1 cellular context compared by ENCODE assay signal in the genomic region with DNA sequence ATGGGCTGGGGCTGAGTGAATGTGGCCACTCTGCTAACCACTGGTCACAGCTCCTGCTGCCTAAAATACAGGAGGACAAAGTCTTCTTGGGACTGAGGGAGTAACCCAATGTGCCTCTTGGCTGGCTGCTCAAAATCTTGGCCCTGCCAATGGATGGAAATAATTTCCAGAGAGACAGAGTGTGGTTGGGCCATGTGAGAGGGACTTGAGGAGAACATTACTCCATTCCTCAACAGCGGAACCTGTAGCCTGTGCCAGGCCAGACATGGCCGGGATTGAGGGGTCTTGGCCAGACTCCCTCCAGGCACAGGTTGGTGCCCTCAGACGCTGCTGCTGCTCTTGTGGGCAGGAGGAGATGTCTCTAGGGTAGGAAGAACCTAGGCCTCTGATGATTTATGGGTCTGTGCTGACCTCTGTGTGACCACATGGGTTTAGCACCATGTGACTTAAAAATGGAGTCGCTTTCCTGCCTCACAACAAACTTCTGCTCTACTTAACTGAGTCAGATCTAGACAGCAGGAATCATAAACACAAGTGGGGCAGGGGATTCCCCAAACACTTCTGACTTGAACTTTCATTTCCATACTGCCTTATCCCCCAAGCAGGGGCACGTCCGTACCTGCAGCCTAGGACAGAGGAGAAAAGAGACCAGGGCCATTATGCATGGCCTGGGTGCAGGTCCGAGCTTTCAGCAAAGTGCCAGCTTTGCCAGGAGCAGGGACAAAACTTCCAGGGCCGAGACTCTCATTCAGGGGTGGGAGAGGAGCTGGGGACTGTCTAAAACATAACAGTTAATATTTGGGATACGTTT.
TF ChIP-seq lines count a peak whose summit lies in the region.

No MANE protein-coding gene starts in this region.

TF ChIP-seq in GM12878, 131 proteins besides CTCF, POLR2A, EP300 and RAD21 (continued from another document and continues in another):
- no peak for TF ChIP-seq NR2C2 (IDR thresholded peaks at IDR 0.05; ENCODE audit: borderline replicate concordance, control insufficient read depth, insufficient read length, low read depth)
- peak; percentile 80; the same call in 1 of the 3 replicates for TF ChIP-seq POU2F2 (IDR thresholded peaks at IDR 0.05; ENCODE audit: borderline replicate concordance, low read depth, low read length)
- TF ChIP-seq FOXK2 (IDR thresholded peaks at IDR 0.05) = peak; percentile 48; the same call in 1 of the 2 replicates
- TF ChIP-seq BMI1 (IDR thresholded peaks at IDR 0.05; ENCODE audit: borderline replicate concordance) = no peak
- TF ChIP-seq, protein P1, sequence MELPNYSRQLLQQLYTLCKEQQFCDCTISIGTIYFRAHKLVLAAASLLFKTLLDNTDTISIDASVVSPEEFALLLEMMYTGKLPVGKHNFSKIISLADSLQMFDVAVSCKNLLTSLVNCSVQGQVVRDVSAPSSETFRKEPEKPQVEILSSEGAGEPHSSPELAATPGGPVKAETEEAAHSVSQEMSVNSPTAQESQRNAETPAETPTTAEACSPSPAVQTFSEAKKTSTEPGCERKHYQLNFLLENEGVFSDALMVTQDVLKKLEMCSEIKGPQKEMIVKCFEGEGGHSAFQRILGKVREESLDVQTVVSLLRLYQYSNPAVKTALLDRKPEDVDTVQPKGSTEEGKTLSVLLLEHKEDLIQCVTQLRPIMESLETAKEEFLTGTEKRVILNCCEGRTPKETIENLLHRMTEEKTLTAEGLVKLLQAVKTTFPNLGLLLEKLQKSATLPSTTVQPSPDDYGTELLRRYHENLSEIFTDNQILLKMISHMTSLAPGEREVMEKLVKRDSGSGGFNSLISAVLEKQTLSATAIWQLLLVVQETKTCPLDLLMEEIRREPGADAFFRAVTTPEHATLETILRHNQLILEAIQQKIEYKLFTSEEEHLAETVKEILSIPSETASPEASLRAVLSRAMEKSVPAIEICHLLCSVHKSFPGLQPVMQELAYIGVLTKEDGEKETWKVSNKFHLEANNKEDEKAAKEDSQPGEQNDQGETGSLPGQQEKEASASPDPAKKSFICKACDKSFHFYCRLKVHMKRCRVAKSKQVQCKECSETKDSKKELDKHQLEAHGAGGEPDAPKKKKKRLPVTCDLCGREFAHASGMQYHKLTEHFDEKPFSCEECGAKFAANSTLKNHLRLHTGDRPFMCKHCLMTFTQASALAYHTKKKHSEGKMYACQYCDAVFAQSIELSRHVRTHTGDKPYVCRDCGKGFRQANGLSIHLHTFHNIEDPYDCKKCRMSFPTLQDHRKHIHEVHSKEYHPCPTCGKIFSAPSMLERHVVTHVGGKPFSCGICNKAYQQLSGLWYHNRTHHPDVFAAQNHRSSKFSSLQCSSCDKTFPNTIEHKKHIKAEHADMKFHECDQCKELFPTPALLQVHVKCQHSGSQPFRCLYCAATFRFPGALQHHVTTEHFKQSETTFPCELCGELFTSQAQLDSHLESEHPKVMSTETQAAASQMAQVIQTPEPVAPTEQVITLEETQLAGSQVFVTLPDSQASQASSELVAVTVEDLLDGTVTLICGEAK (IDR thresholded peaks at IDR 0.05; ENCODE audit: borderline replicate concordance) = no peak
- peak; percentile 60; the same call in 1 of the 2 replicates for TF ChIP-seq TAF1 (IDR thresholded peaks at IDR 0.05; ENCODE audit: borderline replicate concordance, low read depth, low read length)
- no peak for TF ChIP-seq CBX3 (IDR thresholded peaks at IDR 0.05; ENCODE audit: borderline replicate concordance, low read depth)
- TF ChIP-seq, protein P2, sequence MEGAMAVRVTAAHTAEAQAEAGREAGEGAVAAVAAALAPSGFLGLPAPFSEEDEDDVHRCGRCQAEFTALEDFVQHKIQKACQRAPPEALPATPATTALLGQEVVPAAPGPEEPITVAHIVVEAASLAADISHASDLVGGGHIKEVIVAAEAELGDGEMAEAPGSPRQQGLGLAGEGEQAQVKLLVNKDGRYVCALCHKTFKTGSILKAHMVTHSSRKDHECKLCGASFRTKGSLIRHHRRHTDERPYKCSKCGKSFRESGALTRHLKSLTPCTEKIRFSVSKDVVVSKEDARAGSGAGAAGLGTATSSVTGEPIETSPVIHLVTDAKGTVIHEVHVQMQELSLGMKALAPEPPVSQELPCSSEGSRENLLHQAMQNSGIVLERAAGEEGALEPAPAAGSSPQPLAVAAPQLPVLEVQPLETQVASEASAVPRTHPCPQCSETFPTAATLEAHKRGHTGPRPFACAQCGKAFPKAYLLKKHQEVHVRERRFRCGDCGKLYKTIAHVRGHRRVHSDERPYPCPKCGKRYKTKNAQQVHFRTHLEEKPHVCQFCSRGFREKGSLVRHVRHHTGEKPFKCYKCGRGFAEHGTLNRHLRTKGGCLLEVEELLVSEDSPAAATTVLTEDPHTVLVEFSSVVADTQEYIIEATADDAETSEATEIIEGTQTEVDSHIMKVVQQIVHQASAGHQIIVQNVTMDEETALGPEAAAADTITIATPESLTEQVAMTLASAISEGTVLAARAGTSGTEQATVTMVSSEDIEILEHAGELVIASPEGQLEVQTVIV (IDR thresholded peaks at IDR 0.05; ENCODE audit: borderline replicate concordance, partially characterized antibody) = no peak
- TF ChIP-seq SREBF2 (IDR thresholded peaks at IDR 0.05; ENCODE audit: low read length) = no peak
- TF ChIP-seq, protein P3, sequence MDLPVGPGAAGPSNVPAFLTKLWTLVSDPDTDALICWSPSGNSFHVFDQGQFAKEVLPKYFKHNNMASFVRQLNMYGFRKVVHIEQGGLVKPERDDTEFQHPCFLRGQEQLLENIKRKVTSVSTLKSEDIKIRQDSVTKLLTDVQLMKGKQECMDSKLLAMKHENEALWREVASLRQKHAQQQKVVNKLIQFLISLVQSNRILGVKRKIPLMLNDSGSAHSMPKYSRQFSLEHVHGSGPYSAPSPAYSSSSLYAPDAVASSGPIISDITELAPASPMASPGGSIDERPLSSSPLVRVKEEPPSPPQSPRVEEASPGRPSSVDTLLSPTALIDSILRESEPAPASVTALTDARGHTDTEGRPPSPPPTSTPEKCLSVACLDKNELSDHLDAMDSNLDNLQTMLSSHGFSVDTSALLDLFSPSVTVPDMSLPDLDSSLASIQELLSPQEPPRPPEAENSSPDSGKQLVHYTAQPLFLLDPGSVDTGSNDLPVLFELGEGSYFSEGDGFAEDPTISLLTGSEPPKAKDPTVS (IDR thresholded peaks at IDR 0.05; ENCODE audit: low read depth, low read length) = no peak
- TF ChIP-seq GATAD2B (conservative IDR thresholded peaks at IDR 0.05; ENCODE audit: low read depth) = peak; percentile 32; the same call in 1 of the 2 replicates
- TF ChIP-seq, protein P4, sequence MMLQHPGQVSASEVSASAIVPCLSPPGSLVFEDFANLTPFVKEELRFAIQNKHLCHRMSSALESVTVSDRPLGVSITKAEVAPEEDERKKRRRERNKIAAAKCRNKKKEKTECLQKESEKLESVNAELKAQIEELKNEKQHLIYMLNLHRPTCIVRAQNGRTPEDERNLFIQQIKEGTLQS (IDR thresholded peaks at IDR 0.05; ENCODE audit: borderline replicate concordance, extremely low read depth, low read depth, low read length) = peak; percentile 68; the same call in 1 of the 2 replicates
- TF ChIP-seq TBL1XR1 (IDR thresholded peaks at IDR 0.05; ENCODE audit: low read depth, low read length) = peak; percentile 88
- TF ChIP-seq, protein P5, sequence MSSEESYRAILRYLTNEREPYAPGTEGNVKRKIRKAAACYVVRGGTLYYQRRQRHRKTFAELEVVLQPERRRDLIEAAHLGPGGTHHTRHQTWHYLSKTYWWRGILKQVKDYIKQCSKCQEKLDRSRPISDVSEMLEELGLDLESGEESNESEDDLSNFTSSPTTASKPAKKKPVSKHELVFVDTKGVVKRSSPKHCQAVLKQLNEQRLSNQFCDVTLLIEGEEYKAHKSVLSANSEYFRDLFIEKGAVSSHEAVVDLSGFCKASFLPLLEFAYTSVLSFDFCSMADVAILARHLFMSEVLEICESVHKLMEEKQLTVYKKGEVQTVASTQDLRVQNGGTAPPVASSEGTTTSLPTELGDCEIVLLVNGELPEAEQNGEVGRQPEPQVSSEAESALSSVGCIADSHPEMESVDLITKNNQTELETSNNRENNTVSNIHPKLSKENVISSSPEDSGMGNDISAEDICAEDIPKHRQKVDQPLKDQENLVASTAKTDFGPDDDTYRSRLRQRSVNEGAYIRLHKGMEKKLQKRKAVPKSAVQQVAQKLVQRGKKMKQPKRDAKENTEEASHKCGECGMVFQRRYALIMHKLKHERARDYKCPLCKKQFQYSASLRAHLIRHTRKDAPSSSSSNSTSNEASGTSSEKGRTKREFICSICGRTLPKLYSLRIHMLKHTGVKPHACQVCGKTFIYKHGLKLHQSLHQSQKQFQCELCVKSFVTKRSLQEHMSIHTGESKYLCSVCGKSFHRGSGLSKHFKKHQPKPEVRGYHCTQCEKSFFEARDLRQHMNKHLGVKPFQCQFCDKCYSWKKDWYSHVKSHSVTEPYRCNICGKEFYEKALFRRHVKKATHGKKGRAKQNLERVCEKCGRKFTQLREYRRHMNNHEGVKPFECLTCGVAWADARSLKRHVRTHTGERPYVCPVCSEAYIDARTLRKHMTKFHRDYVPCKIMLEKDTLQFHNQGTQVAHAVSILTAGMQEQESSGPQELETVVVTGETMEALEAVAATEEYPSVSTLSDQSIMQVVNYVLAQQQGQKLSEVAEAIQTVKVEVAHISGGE (CRISPR knock-in tag; IDR thresholded peaks at IDR 0.05) = no peak
- peak; percentile 20 for TF ChIP-seq SMAD1 (IDR thresholded peaks at IDR 0.05; ENCODE audit: low read depth, partially characterized antibody)
- TF ChIP-seq, protein P6, sequence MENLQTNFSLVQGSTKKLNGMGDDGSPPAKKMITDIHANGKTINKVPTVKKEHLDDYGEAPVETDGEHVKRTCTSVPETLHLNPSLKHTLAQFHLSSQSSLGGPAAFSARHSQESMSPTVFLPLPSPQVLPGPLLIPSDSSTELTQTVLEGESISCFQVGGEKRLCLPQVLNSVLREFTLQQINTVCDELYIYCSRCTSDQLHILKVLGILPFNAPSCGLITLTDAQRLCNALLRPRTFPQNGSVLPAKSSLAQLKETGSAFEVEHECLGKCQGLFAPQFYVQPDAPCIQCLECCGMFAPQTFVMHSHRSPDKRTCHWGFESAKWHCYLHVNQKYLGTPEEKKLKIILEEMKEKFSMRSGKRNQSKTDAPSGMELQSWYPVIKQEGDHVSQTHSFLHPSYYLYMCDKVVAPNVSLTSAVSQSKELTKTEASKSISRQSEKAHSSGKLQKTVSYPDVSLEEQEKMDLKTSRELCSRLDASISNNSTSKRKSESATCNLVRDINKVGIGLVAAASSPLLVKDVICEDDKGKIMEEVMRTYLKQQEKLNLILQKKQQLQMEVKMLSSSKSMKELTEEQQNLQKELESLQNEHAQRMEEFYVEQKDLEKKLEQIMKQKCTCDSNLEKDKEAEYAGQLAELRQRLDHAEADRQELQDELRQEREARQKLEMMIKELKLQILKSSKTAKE (IDR thresholded peaks at IDR 0.05; ENCODE audit: low read depth, poor library complexity, severe bottlenecking) = peak; percentile 80
- no peak for TF ChIP-seq MYC (IDR thresholded peaks at IDR 0.05; ENCODE audit: insufficient read depth, insufficient read length, insufficient replicate concordance, low read length, severe bottlenecking)
- 0 out of 2 replicates have a peak, but pooled peaks have one; percentile 47 for TF ChIP-seq CREB1 (IDR thresholded peaks at IDR 0.05; ENCODE audit: low read depth)
- no peak for TF ChIP-seq HDAC6 (IDR thresholded peaks at IDR 0.05; ENCODE audit: unreplicated experiment)
- TF ChIP-seq, protein P7, sequence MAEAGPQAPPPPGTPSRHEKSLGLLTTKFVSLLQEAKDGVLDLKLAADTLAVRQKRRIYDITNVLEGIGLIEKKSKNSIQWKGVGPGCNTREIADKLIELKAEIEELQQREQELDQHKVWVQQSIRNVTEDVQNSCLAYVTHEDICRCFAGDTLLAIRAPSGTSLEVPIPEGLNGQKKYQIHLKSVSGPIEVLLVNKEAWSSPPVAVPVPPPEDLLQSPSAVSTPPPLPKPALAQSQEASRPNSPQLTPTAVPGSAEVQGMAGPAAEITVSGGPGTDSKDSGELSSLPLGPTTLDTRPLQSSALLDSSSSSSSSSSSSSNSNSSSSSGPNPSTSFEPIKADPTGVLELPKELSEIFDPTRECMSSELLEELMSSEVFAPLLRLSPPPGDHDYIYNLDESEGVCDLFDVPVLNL (IDR thresholded peaks at IDR 0.05; ENCODE audit: low read depth, low read length) = no peak
- no peak for TF ChIP-seq CBX5 (IDR thresholded peaks at IDR 0.05; ENCODE audit: low read depth)
- TF ChIP-seq ZNF622 (IDR thresholded peaks at IDR 0.05) = no peak
- peak; percentile 51; the same call in 1 of the 2 replicates for TF ChIP-seq BCL11A (IDR thresholded peaks at IDR 0.05; ENCODE audit: low read depth, low read length)
- TF ChIP-seq RELA (IDR thresholded peaks at IDR 0.05; ENCODE audit: borderline replicate concordance, partially characterized antibody) = peak; percentile 84
- TF ChIP-seq, protein P8, sequence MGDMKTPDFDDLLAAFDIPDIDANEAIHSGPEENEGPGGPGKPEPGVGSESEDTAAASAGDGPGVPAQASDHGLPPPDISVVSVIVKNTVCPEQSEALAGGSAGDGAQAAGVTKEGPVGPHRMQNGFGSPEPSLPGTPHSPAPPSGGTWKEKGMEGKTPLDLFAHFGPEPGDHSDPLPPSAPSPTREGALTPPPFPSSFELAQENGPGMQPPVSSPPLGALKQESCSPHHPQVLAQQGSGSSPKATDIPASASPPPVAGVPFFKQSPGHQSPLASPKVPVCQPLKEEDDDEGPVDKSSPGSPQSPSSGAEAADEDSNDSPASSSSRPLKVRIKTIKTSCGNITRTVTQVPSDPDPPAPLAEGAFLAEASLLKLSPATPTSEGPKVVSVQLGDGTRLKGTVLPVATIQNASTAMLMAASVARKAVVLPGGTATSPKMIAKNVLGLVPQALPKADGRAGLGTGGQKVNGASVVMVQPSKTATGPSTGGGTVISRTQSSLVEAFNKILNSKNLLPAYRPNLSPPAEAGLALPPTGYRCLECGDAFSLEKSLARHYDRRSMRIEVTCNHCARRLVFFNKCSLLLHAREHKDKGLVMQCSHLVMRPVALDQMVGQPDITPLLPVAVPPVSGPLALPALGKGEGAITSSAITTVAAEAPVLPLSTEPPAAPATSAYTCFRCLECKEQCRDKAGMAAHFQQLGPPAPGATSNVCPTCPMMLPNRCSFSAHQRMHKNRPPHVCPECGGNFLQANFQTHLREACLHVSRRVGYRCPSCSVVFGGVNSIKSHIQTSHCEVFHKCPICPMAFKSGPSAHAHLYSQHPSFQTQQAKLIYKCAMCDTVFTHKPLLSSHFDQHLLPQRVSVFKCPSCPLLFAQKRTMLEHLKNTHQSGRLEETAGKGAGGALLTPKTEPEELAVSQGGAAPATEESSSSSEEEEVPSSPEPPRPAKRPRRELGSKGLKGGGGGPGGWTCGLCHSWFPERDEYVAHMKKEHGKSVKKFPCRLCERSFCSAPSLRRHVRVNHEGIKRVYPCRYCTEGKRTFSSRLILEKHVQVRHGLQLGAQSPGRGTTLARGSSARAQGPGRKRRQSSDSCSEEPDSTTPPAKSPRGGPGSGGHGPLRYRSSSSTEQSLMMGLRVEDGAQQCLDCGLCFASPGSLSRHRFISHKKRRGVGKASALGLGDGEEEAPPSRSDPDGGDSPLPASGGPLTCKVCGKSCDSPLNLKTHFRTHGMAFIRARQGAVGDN (IDR thresholded peaks at IDR 0.05) = peak; percentile 99
- no peak for TF ChIP-seq FOS (IDR thresholded peaks at IDR 0.05; ENCODE audit: borderline replicate concordance, extremely low read depth, insufficient read length)
- peak; percentile 13; the same call in 1 of the 2 replicates for TF ChIP-seq SPI1 (IDR thresholded peaks at IDR 0.05; ENCODE audit: borderline replicate concordance, insufficient read depth, low read depth, low read length)
- TF ChIP-seq, protein P9, sequence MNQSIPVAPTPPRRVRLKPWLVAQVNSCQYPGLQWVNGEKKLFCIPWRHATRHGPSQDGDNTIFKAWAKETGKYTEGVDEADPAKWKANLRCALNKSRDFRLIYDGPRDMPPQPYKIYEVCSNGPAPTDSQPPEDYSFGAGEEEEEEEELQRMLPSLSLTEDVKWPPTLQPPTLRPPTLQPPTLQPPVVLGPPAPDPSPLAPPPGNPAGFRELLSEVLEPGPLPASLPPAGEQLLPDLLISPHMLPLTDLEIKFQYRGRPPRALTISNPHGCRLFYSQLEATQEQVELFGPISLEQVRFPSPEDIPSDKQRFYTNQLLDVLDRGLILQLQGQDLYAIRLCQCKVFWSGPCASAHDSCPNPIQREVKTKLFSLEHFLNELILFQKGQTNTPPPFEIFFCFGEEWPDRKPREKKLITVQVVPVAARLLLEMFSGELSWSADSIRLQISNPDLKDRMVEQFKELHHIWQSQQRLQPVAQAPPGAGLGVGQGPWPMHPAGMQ (IDR thresholded peaks at IDR 0.05; ENCODE audit: borderline replicate concordance) = no peak
- peak; percentile 95 for TF ChIP-seq NR2F1 (conservative IDR thresholded peaks at IDR 0.05)
